In the genomic region with DNA sequence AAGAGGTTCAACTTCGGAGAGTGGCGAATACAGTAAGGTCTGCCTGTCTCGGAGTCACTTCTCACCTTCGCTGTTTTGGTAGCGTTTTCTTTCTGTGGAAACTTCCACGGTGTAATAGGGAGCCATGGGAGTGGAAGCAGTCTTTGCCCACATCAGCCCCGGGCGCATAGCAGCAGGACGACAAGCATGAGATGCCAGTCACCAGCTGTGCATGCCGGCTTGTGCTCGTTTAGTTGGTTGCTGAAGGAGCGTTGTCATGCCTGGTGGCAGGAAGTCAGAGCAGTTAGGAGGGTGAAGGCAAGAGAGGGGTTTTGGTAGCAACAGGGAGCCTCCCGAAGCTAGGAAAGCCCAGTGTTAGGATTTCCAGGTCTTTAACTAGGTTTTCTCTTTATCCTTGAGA, we compare ENCODE assay signal across 14 cellular contexts. TPM values are rescaled to one million over a fixed set of nuclear protein-coding genes. Genes with fewer than 3 reads are reported as not detected.
DNase-seq lines count a peak whose midpoint lies in the region; ATAC-seq and TF ChIP-seq lines count a peak whose summit lies in the region.
"Had no signal": no experiment of that assay in that cellular context is flagged by ENCODE, and none has a peak within 500 bp of the region (broad histone marks: within the 10 kb centered on the region; RNA-seq: fewer than 3 reads in every experiment).

No MANE protein-coding gene starts in this region.

- H3K4me3 ChIP-seq in dorsolateral prefrontal cortex (no peak overlapping the region), neutrophil (ENCODE audit: low read depth in 1 of 2, low read length in 1 of 2) (no peak overlapping the region), endodermal cell (ENCODE audit: low read length) (no peak overlapping the region)
- H3K4me3 ChIP-seq: GM23338 had no signal

- H3K27ac ChIP-seq in dorsolateral prefrontal cortex (peak overlapping the region in 55 of 59 donors; percentile 5 to 98 (median 91)), neutrophil (peak overlapping the region; percentile 76), endodermal cell (ENCODE audit: low read depth, low read length) (no peak overlapping the region)

- H3K9me3 ChIP-seq in neutrophil: no peaks in the 10 kb centered on the region
- peaks cover 27% of the 10 kb centered on the region for H3K9me3 ChIP-seq in endodermal cell (ENCODE audit: control insufficient read depth, low read length)

- no peak for ATAC-seq in stimulated activated naive CD8-positive, alpha-beta T cell treated with anti-CD3 and anti-CD28 coated beads, Interleukin-15, Interleukin-2, amounts not matched to agents 100 U/mL and 50 U/mL, for 24 hours
- ATAC-seq in HG03442 (IDR thresholded peaks at IDR 0.05; ENCODE audit: unreplicated experiment): no peak
- ATAC-seq in SK-N-SH treated with all-trans-retinoic acid at 6 μM for 48 hours: no peak
- ATAC-seq: GM23338 had no signal

- H3K27me3 ChIP-seq in dorsolateral prefrontal cortex: peaks cover 0 to 5% (median 0%) of the 10 kb centered on the region in 45 donors
- no peaks in the 10 kb centered on the region for H3K27me3 ChIP-seq in neutrophil
- no peaks in the 10 kb centered on the region for H3K27me3 ChIP-seq in endodermal cell (ENCODE audit: control insufficient read depth, insufficient read depth, low read length, poor library complexity, severe bottlenecking)

- H3K36me3 ChIP-seq in neutrophil (no peaks in the 10 kb centered on the region), endodermal cell (ENCODE audit: control insufficient read depth, insufficient read depth, low read length) (peaks cover 99% of the 10 kb centered on the region)

- no peaks in the 10 kb centered on the region for H3K27me3 Mint-ChIP-seq in stimulated activated naive CD8-positive, alpha-beta T cell treated with anti-CD3 and anti-CD28 coated beads, Interleukin-15, Interleukin-2, amounts not matched to agents 100 ng/mL and 50 ng/mL, for 24 hours
- H3K27me3 Mint-ChIP-seq in endodermal cell (ENCODE audit: insufficient read depth): no peaks in the 10 kb centered on the region
- H3K27me3 Mint-ChIP-seq: activated B cell treated with CpG ODN at 0.5 μM for 24 hours had no signal

- peaks cover 9% of the 10 kb centered on the region for H3K9me3 Mint-ChIP-seq in stimulated activated naive CD8-positive, alpha-beta T cell treated with anti-CD3 and anti-CD28 coated beads, Interleukin-15, Interleukin-2, amounts not matched to agents 100 ng/mL and 50 ng/mL, for 24 hours
- H3K9me3 Mint-ChIP-seq in endodermal cell: peaks cover 18% of the 10 kb centered on the region
- H3K9me3 Mint-ChIP-seq: GM23338 had no signal

- H3K4me3 Mint-ChIP-seq in stimulated activated naive CD8-positive, alpha-beta T cell treated with anti-CD3 and anti-CD28 coated beads, Interleukin-15, Interleukin-2, amounts not matched to agents 100 ng/mL and 50 ng/mL, for 24 hours: no peak overlapping the region
- no peak overlapping the region for H3K4me3 Mint-ChIP-seq in endodermal cell
- H3K4me3 Mint-ChIP-seq: activated B cell treated with CpG ODN at 0.5 μM for 24 hours, GM23338, neural crest cell had no signal

- H3K4me1 Mint-ChIP-seq in stimulated activated naive CD8-positive, alpha-beta T cell treated with anti-CD3 and anti-CD28 coated beads, Interleukin-15, Interleukin-2, amounts not matched to agents 100 ng/mL and 50 ng/mL, for 24 hours (ENCODE audit: low read depth): peaks cover 91% of the 10 kb centered on the region
- H3K4me1 Mint-ChIP-seq in endodermal cell: peaks cover 47% of the 10 kb centered on the region

- H3K27ac Mint-ChIP-seq in stimulated activated naive CD8-positive, alpha-beta T cell treated with anti-CD3 and anti-CD28 coated beads, Interleukin-15, Interleukin-2, amounts not matched to agents 100 ng/mL and 50 ng/mL, for 24 hours: peak overlapping the region; percentile 96
- H3K27ac Mint-ChIP-seq in endodermal cell: no peak overlapping the region
- H3K27ac Mint-ChIP-seq: GM23338 had no signal

- intact Hi-C loops in dorsolateral prefrontal cortex (cut with DNase I): loop anchor here in 1 of 2 donors (5.0 kb wide), 1 partner anchor 70 kb away; no protein-coding TSS in a partner anchor

- WGBS in endodermal cell (ENCODE audit: insufficient coverage in 1 of 2, insufficient read length in 1 of 2), 2 experiments: 94 to 100% methylated on average over 9 to 13 of the region's 13 CpGs

- H3K36me3 Mint-ChIP-seq in stimulated activated naive CD8-positive, alpha-beta T cell treated with anti-CD3 and anti-CD28 coated beads, Interleukin-15, Interleukin-2, amounts not matched to agents 100 ng/mL and 50 ng/mL, for 24 hours (ENCODE audit: low read depth): peaks cover 79% of the 10 kb centered on the region
- peaks cover 77% of the 10 kb centered on the region for H3K36me3 Mint-ChIP-seq in endodermal cell (ENCODE audit: low read depth)

- no peak overlapping the region for H3K9ac ChIP-seq in endodermal cell (ENCODE audit: extremely low read depth, low read length, poor library complexity, severe bottlenecking)

- H3K4me1 ChIP-seq in neutrophil (ENCODE audit: control insufficient read depth in 1 of 2, insufficient read depth in 1 of 2, low read depth in 1 of 2, low read length in 1 of 2): peaks cover 22 to 23% of the 10 kb centered on the region in 2 experiments
- peaks cover 13% of the 10 kb centered on the region for H3K4me1 ChIP-seq in endodermal cell (ENCODE audit: control insufficient read depth, insufficient read depth, low read length)

- no peak for DNase-seq in stimulated activated naive CD8-positive, alpha-beta T cell treated with anti-CD3 and anti-CD28 coated beads, Interleukin-15, Interleukin-2, amounts not matched to agents 100 U/mL and 50 U/mL, for 24 hours
- DNase-seq in dorsolateral prefrontal cortex (no peak), NCI-H2107 (lab: John Stamatoyannopoulos, UW) (no peak), endodermal cell (no peak)
- DNase-seq: activated B cell treated with CpG ODN at 0.5 μM for 24 hours; activated effector memory CD4-positive, alpha-beta T cell treated with Interleukin-2 at 50 U/mL for 16 hours; NCI-H2081 treated with DMSO at 0.1 percent for 48 hours; NK-92 treated with Interleukin-12 subunit alpha and Interleukin-12 subunit beta, amount 100 ng/mL, for 24 hours had no signal

- no peak for TF ChIP-seq CTCF in dorsolateral prefrontal cortex (IDR thresholded peaks at IDR 0.05 in 54 of 56, conservative IDR thresholded peaks at IDR 0.05 in 2 of 56; ENCODE audit: low read depth in 1 of 56, partially characterized antibody in 56 of 56)
- no peak for TF ChIP-seq CTCF in neutrophil (IDR thresholded peaks at IDR 0.05)
- no peak for TF ChIP-seq CTCF in endodermal cell (conservative IDR thresholded peaks at IDR 0.05)

TF ChIP-seq in SK-N-SH treated with all-trans-retinoic acid at 6 μM for 48 hours, 23 proteins besides CTCF, POLR2A, EP300 and RAD21:
- TF ChIP-seq ZNF70 (CRISPR knock-in tag; IDR thresholded peaks at IDR 0.05) (no peak), PPARA (CRISPR knock-in tag; IDR thresholded peaks at IDR 0.05; ENCODE audit: borderline replicate concordance) (no peak), CSDC2 (CRISPR knock-in tag; IDR thresholded peaks at IDR 0.05) (no peak), OSR1 (CRISPR knock-in tag; IDR thresholded peaks at IDR 0.05) (no peak), GLIS3 (CRISPR knock-in tag; IDR thresholded peaks at IDR 0.05) (no peak), ZNF565 (CRISPR knock-in tag; conservative IDR thresholded peaks at IDR 0.05; ENCODE audit: low read depth) (no peak), ZFP3 (CRISPR knock-in tag; IDR thresholded peaks at IDR 0.05) (no peak), BACH2 (CRISPR knock-in tag; IDR thresholded peaks at IDR 0.05; ENCODE audit: borderline replicate concordance) (no peak)
- TF ChIP-seq, protein P1, sequence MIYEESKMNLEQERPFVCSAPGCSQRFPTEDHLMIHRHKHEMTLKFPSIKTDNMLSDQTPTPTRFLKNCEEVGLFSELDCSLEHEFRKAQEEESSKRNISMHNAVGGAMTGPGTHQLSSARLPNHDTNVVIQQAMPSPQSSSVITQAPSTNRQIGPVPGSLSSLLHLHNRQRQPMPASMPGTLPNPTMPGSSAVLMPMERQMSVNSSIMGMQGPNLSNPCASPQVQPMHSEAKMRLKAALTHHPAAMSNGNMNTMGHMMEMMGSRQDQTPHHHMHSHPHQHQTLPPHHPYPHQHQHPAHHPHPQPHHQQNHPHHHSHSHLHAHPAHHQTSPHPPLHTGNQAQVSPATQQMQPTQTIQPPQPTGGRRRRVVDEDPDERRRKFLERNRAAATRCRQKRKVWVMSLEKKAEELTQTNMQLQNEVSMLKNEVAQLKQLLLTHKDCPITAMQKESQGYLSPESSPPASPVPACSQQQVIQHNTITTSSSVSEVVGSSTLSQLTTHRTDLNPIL (CRISPR knock-in tag; IDR thresholded peaks at IDR 0.05; ENCODE audit: low read depth): no peak

RNA-seq across cellular contexts. Expression of a gene that starts 58.8 kb away (rescaled TPM):
- 100 to 1,000 TPM in 5 of 120 experiments, 10 to 100 TPM in 115; 22.1 to 132 (median 50.4) TPM for total RNA-seq in dorsolateral prefrontal cortex
- total RNA-seq in endodermal cell: 100 to 1,000 TPM; 221 to 282 TPM
- 154 TPM for polyA plus RNA-seq in endodermal cell (2013, experiment 1 of 2)
- 161 TPM for polyA plus RNA-seq in endodermal cell (2013, experiment 2 of 2)

RNA-seq across cellular contexts. Expression of a gene that starts 58.8 kb away (rescaled TPM):
- 100 to 1,000 TPM in 1 of 120 experiments, 10 to 100 TPM in 119; 11.1 to 102 (median 27.3) TPM for total RNA-seq in dorsolateral prefrontal cortex
- total RNA-seq in endodermal cell: 10 to 100 TPM; 41.9 to 57.2 TPM
- 13.8 TPM for polyA plus RNA-seq in endodermal cell (2013, experiment 1 of 2)
- polyA plus RNA-seq in endodermal cell (2013, experiment 2 of 2): 13.9 TPM
